ENCODE assay signal across 1 cellular context in the genomic region with DNA sequence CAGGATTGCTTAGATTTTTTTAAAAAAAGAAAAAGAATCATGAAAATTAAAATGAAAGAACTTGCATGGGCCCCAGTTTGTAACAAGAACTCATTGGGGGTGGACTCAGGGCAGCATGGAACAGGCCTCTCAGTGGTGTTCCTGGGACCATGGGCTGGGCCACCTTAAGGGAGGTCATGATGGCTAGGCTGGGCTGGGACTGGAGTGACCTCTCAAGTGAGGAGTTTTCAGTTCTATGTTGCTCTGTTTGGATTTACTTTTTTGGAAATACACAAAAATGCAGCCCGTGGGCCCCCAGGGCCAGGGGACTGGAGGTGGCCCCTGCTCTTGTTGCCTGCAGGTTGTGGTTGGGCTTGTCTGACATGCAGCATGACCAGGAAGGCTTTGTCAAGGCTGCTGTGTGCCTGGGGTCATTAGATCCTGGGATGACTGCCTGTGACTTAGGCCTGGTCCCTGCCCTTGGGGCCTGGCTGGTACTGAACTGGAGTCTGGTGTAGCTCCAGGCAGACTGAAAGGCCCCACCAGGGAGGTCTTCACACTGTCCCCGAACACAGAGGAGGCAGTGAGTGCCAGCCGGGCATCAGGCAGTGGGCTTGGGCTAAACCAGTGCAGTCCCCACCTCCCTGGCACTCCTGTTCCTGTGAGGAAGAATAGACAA.
TF ChIP-seq lines count a peak whose summit lies in the region.

No MANE protein-coding gene starts in this region.

TF ChIP-seq in WTC11, 78 proteins besides CTCF, POLR2A, EP300 and RAD21 (continued from another document):
- TF ChIP-seq, protein P1, sequence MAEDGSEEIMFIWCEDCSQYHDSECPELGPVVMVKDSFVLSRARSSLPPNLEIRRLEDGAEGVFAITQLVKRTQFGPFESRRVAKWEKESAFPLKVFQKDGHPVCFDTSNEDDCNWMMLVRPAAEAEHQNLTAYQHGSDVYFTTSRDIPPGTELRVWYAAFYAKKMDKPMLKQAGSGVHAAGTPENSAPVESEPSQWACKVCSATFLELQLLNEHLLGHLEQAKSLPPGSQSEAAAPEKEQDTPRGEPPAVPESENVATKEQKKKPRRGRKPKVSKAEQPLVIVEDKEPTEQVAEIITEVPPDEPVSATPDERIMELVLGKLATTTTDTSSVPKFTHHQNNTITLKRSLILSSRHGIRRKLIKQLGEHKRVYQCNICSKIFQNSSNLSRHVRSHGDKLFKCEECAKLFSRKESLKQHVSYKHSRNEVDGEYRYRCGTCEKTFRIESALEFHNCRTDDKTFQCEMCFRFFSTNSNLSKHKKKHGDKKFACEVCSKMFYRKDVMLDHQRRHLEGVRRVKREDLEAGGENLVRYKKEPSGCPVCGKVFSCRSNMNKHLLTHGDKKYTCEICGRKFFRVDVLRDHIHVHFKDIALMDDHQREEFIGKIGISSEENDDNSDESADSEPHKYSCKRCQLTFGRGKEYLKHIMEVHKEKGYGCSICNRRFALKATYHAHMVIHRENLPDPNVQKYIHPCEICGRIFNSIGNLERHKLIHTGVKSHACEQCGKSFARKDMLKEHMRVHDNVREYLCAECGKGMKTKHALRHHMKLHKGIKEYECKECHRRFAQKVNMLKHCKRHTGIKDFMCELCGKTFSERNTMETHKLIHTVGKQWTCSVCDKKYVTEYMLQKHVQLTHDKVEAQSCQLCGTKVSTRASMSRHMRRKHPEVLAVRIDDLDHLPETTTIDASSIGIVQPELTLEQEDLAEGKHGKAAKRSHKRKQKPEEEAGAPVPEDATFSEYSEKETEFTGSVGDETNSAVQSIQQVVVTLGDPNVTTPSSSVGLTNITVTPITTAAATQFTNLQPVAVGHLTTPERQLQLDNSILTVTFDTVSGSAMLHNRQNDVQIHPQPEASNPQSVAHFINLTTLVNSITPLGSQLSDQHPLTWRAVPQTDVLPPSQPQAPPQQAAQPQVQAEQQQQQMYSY (CRISPR knock-in tag; IDR thresholded peaks at IDR 0.05), result no peak
- no peak for TF ChIP-seq ZNF138 (CRISPR knock-in tag; conservative IDR thresholded peaks at IDR 0.05)
- no peak for TF ChIP-seq CBFB (CRISPR knock-in tag; IDR thresholded peaks at IDR 0.05; ENCODE audit: low read depth)
- TF ChIP-seq, protein P2, sequence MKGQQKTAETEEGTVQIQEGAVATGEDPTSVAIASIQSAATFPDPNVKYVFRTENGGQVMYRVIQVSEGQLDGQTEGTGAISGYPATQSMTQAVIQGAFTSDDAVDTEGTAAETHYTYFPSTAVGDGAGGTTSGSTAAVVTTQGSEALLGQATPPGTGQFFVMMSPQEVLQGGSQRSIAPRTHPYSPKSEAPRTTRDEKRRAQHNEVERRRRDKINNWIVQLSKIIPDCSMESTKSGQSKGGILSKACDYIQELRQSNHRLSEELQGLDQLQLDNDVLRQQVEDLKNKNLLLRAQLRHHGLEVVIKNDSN (CRISPR knock-in tag; IDR thresholded peaks at IDR 0.05), result no peak
- TF ChIP-seq ETV6 (CRISPR knock-in tag; IDR thresholded peaks at IDR 0.05), result no peak
- TF ChIP-seq ZBTB43 (CRISPR knock-in tag; IDR thresholded peaks at IDR 0.05), result no peak
